Comparison of ENCODE assay signal across 8 cellular contexts in genomic region chr7:17304926-17305325, GRCh38. TPM values are rescaled to one million over a fixed set of nuclear protein-coding genes. Genes with fewer than 3 reads are reported as not detected.
A peak's percentile ranks its signal among the peaks of the same experiment; 100 is the strongest.
DNase-seq lines count a peak whose midpoint lies in the region; ATAC-seq and TF ChIP-seq lines count a peak whose summit lies in the region.

No MANE protein-coding gene starts in this region.

- H3K36me3 Mint-ChIP-seq in IgD-negative memory B cell (no peaks in the 10 kb centered on the region), mesothelial cell of epicardium (no peaks in the 10 kb centered on the region)
- H3K36me3 Mint-ChIP-seq in activated naive CD8-positive, alpha-beta T cell treated with anti-CD3 and anti-CD28 coated beads, Interleukin-2, amount 10 ng/mL, durations not matched to agents 7 days and 5 days = peaks cover 8% of the 10 kb centered on the region

- H3K27ac Mint-ChIP-seq in IgD-negative memory B cell (peak overlapping the region in 1 of 3 donors; percentile 61), mesothelial cell of epicardium (no peak overlapping the region)
- peak overlapping the region; percentile 22 for H3K27ac Mint-ChIP-seq in activated naive CD8-positive, alpha-beta T cell treated with anti-CD3 and anti-CD28 coated beads, Interleukin-2, amount 10 ng/mL, durations not matched to agents 7 days and 5 days

- DNase-seq in GM06990 (ENCODE audit: extremely low read depth, insufficient read length) (peak; percentile 7), mesothelial cell of epicardium (ENCODE audit: low spot score in 2 of 2, unreplicated experiment in 2 of 2) (no peak), cerebellar nuclear complex (lab: John Stamatoyannopoulos, UW) (no peak)
- no peak for DNase-seq in activated naive CD8-positive, alpha-beta T cell treated with anti-CD3 and anti-CD28 coated beads, Interleukin-2, amount 10 ng/mL, durations not matched to agents 7 days and 5 days

- H3K27me3 Mint-ChIP-seq in IgD-negative memory B cell = peaks cover 1% of the 10 kb centered on the region
- no peaks in the 10 kb centered on the region for H3K27me3 Mint-ChIP-seq in activated naive CD8-positive, alpha-beta T cell treated with anti-CD3 and anti-CD28 coated beads, Interleukin-2, amount 10 ng/mL, durations not matched to agents 7 days and 5 days
- H3K27me3 Mint-ChIP-seq in mesothelial cell of epicardium (ENCODE audit: low read depth) = peaks cover 3% of the 10 kb centered on the region

- TF ChIP-seq RAD21 in liver (IDR thresholded peaks at IDR 0.05) = peak in 1 of 2 donors; percentile 11

- peak overlapping the region; percentile 77 to 90 for H3K27ac ChIP-seq in liver (ENCODE audit: low read depth in 1 of 2, low read length in 2 of 2)

- H3K9me3 Mint-ChIP-seq in IgD-negative memory B cell (no peaks in the 10 kb centered on the region), mesothelial cell of epicardium (no peaks in the 10 kb centered on the region)
- H3K9me3 Mint-ChIP-seq in activated naive CD8-positive, alpha-beta T cell treated with anti-CD3 and anti-CD28 coated beads, Interleukin-2, amount 10 ng/mL, durations not matched to agents 7 days and 5 days = no peaks in the 10 kb centered on the region

- no peaks in the 10 kb centered on the region for H3K27me3 ChIP-seq in GM06990 (replicated peaks; ENCODE audit: control insufficient read depth, insufficient read depth, low read length)
- no peaks in the 10 kb centered on the region for H3K27me3 ChIP-seq in liver (ENCODE audit: control insufficient read depth in 4 of 4, insufficient read depth in 4 of 4, low read length in 3 of 4)

- peaks cover 21 to 32% (median 26%) of the 10 kb centered on the region in 3 donors for H3K4me1 Mint-ChIP-seq in IgD-negative memory B cell
- peaks cover 22% of the 10 kb centered on the region for H3K4me1 Mint-ChIP-seq in activated naive CD8-positive, alpha-beta T cell treated with anti-CD3 and anti-CD28 coated beads, Interleukin-2, amount 10 ng/mL, durations not matched to agents 7 days and 5 days
- peaks cover 29% of the 10 kb centered on the region for H3K4me1 Mint-ChIP-seq in mesothelial cell of epicardium

- H3K36me3 ChIP-seq in GM06990 (ENCODE audit: control insufficient read depth, insufficient read depth, low read length) (no peaks in the 10 kb centered on the region), liver (ENCODE audit: control insufficient read depth in 4 of 4, insufficient read depth in 3 of 4, low read depth in 1 of 4, low read length in 3 of 4) (no peaks in the 10 kb centered on the region)

- peak overlapping the region in 1 of 2 donors; percentile 26 for H3K9ac ChIP-seq in liver (ENCODE audit: low read depth in 1 of 2, low read length in 2 of 2)

- H3K4me3 ChIP-seq in GM06990 (replicated peaks; ENCODE audit: low read depth, low read length) (no peak overlapping the region), liver (ENCODE audit: low read depth in 1 of 3, low read length in 3 of 3) (peak overlapping the region in 1 of 3 donors; percentile 5)

- no peaks in the 10 kb centered on the region for H3K9me3 ChIP-seq in liver (ENCODE audit: control insufficient read depth in 4 of 4, low read length in 3 of 4)

- TF ChIP-seq CTCF in GM06990 (IDR thresholded peaks at IDR 0.05; ENCODE audit: insufficient read depth, low read length, poor library complexity, severe bottlenecking) (no peak), liver (IDR thresholded peaks at IDR 0.05; ENCODE audit: low read depth, low read length, missing input control) (no peak), mesothelial cell of epicardium (IDR thresholded peaks at IDR 0.05; ENCODE audit: unreplicated experiment) (no peak)

- POLR2A ChIA-PET in activated naive CD8-positive, alpha-beta T cell treated with anti-CD3 and anti-CD28 coated beads, Interleukin-2, amount 10 ng/mL, durations not matched to agents 7 days and 5 days (lab: Charles Lee) = no interaction called here

- H3K4me1 ChIP-seq in liver (ENCODE audit: control insufficient read depth in 4 of 4, insufficient read depth in 4 of 4, low read length in 3 of 4) = peaks cover 11 to 51% (median 25%) of the 10 kb centered on the region in 4 donors

- peak; percentile 71 for ATAC-seq in activated naive CD8-positive, alpha-beta T cell treated with anti-CD3 and anti-CD28 coated beads, Interleukin-2, amount 10 ng/mL, durations not matched to agents 7 days and 5 days (ENCODE audit: low read depth)
- ATAC-seq in GM19455 (IDR thresholded peaks at IDR 0.05; ENCODE audit: unreplicated experiment) (no peak), GM21367 (IDR thresholded peaks at IDR 0.05; ENCODE audit: unreplicated experiment) (no peak)

- H3K4me3 Mint-ChIP-seq in IgD-negative memory B cell = peak overlapping the region in 3 of 4 donors; percentile 25 to 70 (median 69)
- H3K4me3 Mint-ChIP-seq in activated naive CD8-positive, alpha-beta T cell treated with anti-CD3 and anti-CD28 coated beads, Interleukin-2, amount 10 ng/mL, durations not matched to agents 7 days and 5 days = peak overlapping the region; percentile 44
- no peak overlapping the region for H3K4me3 Mint-ChIP-seq in mesothelial cell of epicardium

TF ChIP-seq in liver, 16 proteins besides CTCF, POLR2A, EP300 and RAD21:
- TF ChIP-seq JUND (IDR thresholded peaks at IDR 0.05) (peak; percentile 72 to 74), GABPA (IDR thresholded peaks at IDR 0.05 in 1 of 2, conservative IDR thresholded peaks at IDR 0.05 in 1 of 2) (no peak), RXRA (IDR thresholded peaks at IDR 0.05) (no peak), FOXA1 (IDR thresholded peaks at IDR 0.05) (no peak), FOXA2 (IDR thresholded peaks at IDR 0.05) (no peak), HNF4G (IDR thresholded peaks at IDR 0.05) (no peak), HNF4A (conservative IDR thresholded peaks at IDR 0.05) (no peak), SP1 (IDR thresholded peaks at IDR 0.05) (no peak), TAF1 (conservative IDR thresholded peaks at IDR 0.05) (no peak), ZBTB33 (IDR thresholded peaks at IDR 0.05) (peak; percentile 23)
- TF ChIP-seq, protein P1, sequence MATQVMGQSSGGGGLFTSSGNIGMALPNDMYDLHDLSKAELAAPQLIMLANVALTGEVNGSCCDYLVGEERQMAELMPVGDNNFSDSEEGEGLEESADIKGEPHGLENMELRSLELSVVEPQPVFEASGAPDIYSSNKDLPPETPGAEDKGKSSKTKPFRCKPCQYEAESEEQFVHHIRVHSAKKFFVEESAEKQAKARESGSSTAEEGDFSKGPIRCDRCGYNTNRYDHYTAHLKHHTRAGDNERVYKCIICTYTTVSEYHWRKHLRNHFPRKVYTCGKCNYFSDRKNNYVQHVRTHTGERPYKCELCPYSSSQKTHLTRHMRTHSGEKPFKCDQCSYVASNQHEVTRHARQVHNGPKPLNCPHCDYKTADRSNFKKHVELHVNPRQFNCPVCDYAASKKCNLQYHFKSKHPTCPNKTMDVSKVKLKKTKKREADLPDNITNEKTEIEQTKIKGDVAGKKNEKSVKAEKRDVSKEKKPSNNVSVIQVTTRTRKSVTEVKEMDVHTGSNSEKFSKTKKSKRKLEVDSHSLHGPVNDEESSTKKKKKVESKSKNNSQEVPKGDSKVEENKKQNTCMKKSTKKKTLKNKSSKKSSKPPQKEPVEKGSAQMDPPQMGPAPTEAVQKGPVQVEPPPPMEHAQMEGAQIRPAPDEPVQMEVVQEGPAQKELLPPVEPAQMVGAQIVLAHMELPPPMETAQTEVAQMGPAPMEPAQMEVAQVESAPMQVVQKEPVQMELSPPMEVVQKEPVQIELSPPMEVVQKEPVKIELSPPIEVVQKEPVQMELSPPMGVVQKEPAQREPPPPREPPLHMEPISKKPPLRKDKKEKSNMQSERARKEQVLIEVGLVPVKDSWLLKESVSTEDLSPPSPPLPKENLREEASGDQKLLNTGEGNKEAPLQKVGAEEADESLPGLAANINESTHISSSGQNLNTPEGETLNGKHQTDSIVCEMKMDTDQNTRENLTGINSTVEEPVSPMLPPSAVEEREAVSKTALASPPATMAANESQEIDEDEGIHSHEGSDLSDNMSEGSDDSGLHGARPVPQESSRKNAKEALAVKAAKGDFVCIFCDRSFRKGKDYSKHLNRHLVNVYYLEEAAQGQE (IDR thresholded peaks at IDR 0.05) = no peak
TF ChIP-seq in liver: peak in this region for 2.

RNA-seq across cellular contexts. Expression of gene AHR, which starts 6.5 kb away (rescaled TPM):
- polyA plus RNA-seq in IgD-negative memory B cell (5.8 TPM), liver (10 to 100 TPM in 1 of 2 donors, 1 to 10 TPM in 1; 9.9 to 10.4 TPM)
- 10 to 100 TPM; 49.0 to 50.6 TPM for total RNA-seq in activated naive CD8-positive, alpha-beta T cell treated with anti-CD3 and anti-CD28 coated beads, Interleukin-2, amount 10 ng/mL, durations not matched to agents 7 days and 5 days
- total RNA-seq in liver (10 to 100 TPM; 29.7 to 61.2 TPM), mesothelial cell of epicardium (45.6 to 49.7 TPM (median 48.0 TPM) in 3 replicates)
